In the genomic region with DNA sequence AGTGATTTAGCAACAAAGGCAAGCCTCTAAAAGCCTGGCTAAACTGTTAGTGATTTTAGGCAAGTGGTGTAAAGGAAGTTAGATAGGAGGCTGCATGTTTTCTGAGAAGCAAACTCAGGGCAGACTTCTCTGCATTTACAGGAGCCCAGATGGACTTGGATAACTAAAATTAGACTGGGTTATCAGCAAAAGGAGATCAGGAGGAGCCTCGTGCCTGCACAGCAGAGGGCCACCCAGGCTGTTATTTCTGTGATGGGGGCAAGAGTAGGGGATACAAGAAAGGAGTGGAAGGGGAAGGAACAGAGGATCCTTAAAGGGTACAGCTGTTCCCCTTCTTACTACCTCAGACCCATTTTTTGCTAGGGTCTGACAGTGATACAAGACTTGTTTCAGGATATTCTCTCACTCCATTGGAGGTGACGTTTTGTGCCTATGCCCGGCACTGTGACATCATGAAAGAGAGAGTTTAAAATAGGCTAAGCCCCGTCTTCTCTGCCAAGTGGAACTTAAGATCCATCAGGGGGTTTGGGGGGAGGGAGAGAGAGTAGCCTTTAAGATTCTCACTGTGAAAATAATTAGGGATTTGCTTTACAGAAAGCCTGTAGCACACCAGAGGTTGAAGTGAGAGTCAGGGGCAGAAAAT, we compare ENCODE assay signal across 15 cellular contexts. TPM values are rescaled to one million over a fixed set of nuclear protein-coding genes. Genes with fewer than 3 reads are reported as not detected.
DNase-seq lines count a peak whose midpoint lies in the region; ATAC-seq, FAIRE-seq and TF ChIP-seq lines count a peak whose summit lies in the region.
"Had no signal": no experiment of that assay in that cellular context is flagged by ENCODE, and none has a peak within 500 bp of the region (broad histone marks: within the 10 kb centered on the region; RNA-seq: fewer than 3 reads in every experiment).

No MANE protein-coding gene starts in this region.

- H3K4me3 ChIP-seq in SK-N-SH (ENCODE audit: low read depth in 2 of 2, low read length in 1 of 2) (no peak overlapping the region), esophagus muscularis mucosa (no peak overlapping the region), neural progenitor cell (peak overlapping the region; percentile 15), urinary bladder (ENCODE audit: low read depth, low read length) (no peak overlapping the region), small intestine (ENCODE audit: low read depth in 1 of 2, low read length in 2 of 2) (no peak overlapping the region)

- no peak overlapping the region for H3K9ac ChIP-seq in SK-N-SH
- H3K9ac ChIP-seq in neural progenitor cell, result no peak overlapping the region

- H3K9me3 Mint-ChIP-seq in neural progenitor cell, result no peaks in the 10 kb centered on the region
- H3K9me3 Mint-ChIP-seq: activated T-cell treated with anti-CD3 and anti-CD28 coated beads, Interleukin-2, amount 50 U/mL, for 4 hours; stimulated activated naive B cell treated with anti-CD40 and anti-IgM and Interleukin-4, amounts not matched to agents 10 μg/mL and 1 μg/mL and 100 μg/mL, for 72 hours had no signal

- TF ChIP-seq RAD21 in SK-N-SH (IDR thresholded peaks at IDR 0.05; ENCODE audit: low read length), result no peak

- peaks cover 88% of the 10 kb centered on the region for H3K4me1 Mint-ChIP-seq in neural progenitor cell

- peaks cover 3% of the 10 kb centered on the region for H3F3A ChIP-seq in SK-N-SH (replicated peaks; ENCODE audit: insufficient read depth)
- H3F3A ChIP-seq in neural progenitor cell (ENCODE audit: low read depth), result peaks cover 23% of the 10 kb centered on the region

- peaks cover 12% of the 10 kb centered on the region for H3K27me3 Mint-ChIP-seq in neural progenitor cell (ENCODE audit: insufficient read depth, low read depth)
- H3K27me3 Mint-ChIP-seq: stimulated activated naive B cell treated with anti-CD40 and anti-IgM and Interleukin-4, amounts not matched to agents 10 μg/mL and 1 μg/mL and 100 μg/mL, for 72 hours had no signal

- POLR2A ChIA-PET in SK-N-SH (lab: Yijun Ruan, JAX), result interaction anchor here (1.5 kb wide), 1 partner anchor 17 kb away, joined by 3 read pairs; no protein-coding TSS in a partner anchor

- H3K9me2 ChIP-seq in SK-N-SH, result no peaks in the 10 kb centered on the region

- no peaks in the 10 kb centered on the region for H3K27me3 ChIP-seq in SK-N-SH (ENCODE audit: insufficient read depth)
- H3K27me3 ChIP-seq in esophagus muscularis mucosa, result no peaks in the 10 kb centered on the region
- no peaks in the 10 kb centered on the region for H3K27me3 ChIP-seq in neural progenitor cell
- H3K27me3 ChIP-seq in small intestine (ENCODE audit: control insufficient read depth in 2 of 2, insufficient read depth in 2 of 2, low read length in 2 of 2), result no peaks in the 10 kb centered on the region
- H3K27me3 ChIP-seq: foreskin keratinocyte had no signal

- CTCF ChIA-PET in SK-N-SH (lab: Yijun Ruan, JAX), result interaction anchor here (0.9 to 2.3 kb wide), 3 partner anchors 10 to 18 kb away, joined by 3 to 6 read pairs (median 5); no protein-coding TSS in a partner anchor

- peaks cover 0 to 56% of the 10 kb centered on the region in 2 experiments; a peak in 2 of 4 replicates for H3K4me1 ChIP-seq in SK-N-SH (ENCODE audit: control insufficient read depth in 1 of 2, insufficient read depth in 2 of 2, low read depth in 1 of 2, low read length in 1 of 2)
- peaks cover 71 to 81% (median 75%) of the 10 kb centered on the region in 4 donors for H3K4me1 ChIP-seq in esophagus muscularis mucosa
- peaks cover 48% of the 10 kb centered on the region for H3K4me1 ChIP-seq in neural progenitor cell
- no peaks in the 10 kb centered on the region for H3K4me1 ChIP-seq in urinary bladder (ENCODE audit: insufficient read depth)
- H3K4me1 ChIP-seq in small intestine (ENCODE audit: control insufficient read depth in 2 of 2, insufficient read depth in 1 of 2, low read depth in 1 of 2, low read length in 1 of 2), result peaks cover 5 to 12% of the 10 kb centered on the region in 2 donors
- H3K4me1 ChIP-seq: foreskin keratinocyte had no signal

- H3K36me3 ChIP-seq in SK-N-SH (replicated peaks in 1 of 2; ENCODE audit: control insufficient read depth in 1 of 2, insufficient read depth in 2 of 2, low read length in 1 of 2) (no peaks in the 10 kb centered on the region), esophagus muscularis mucosa (peaks cover 0 to 12% (median 0%) of the 10 kb centered on the region in 4 donors), neural progenitor cell (no peaks in the 10 kb centered on the region), urinary bladder (ENCODE audit: insufficient read depth) (no peaks in the 10 kb centered on the region), small intestine (ENCODE audit: control insufficient read depth in 2 of 2, insufficient read depth in 2 of 2, low read length in 2 of 2) (no peaks in the 10 kb centered on the region)

- H3K27ac ChIP-seq in SK-N-SH (ENCODE audit: low read depth in 2 of 2, low read length in 1 of 2) (peak overlapping the region in 1 of 2 experiments; percentile 98; a peak in 2 of 4 replicates), esophagus muscularis mucosa (replicated peaks in 1 of 4) (peak overlapping the region; percentile 79 to 88 (median 82)), neural progenitor cell (peak overlapping the region; percentile 44), urinary bladder (ENCODE audit: low read depth) (peak overlapping the region; percentile 35), small intestine (ENCODE audit: low read depth in 1 of 2, low read length in 1 of 2) (peak overlapping the region in 1 of 2 donors; percentile 34)
- H3K27ac ChIP-seq: foreskin keratinocyte had no signal

- H3K4me2 ChIP-seq in SK-N-SH (no peak overlapping the region), neural progenitor cell (peak overlapping the region; percentile 69)

- TF ChIP-seq POLR2A in esophagus muscularis mucosa (IDR thresholded peaks at IDR 0.05; ENCODE audit: low read depth), result no peak

- intact Hi-C loops in esophagus muscularis mucosa (cut with DNase I), result no loop called here

- H3K27ac Mint-ChIP-seq in neural progenitor cell, result peak overlapping the region; percentile 97
- H3K27ac Mint-ChIP-seq: stimulated activated naive B cell treated with anti-CD40 and anti-IgM and Interleukin-4, amounts not matched to agents 10 μg/mL and 1 μg/mL and 100 μg/mL, for 72 hours had no signal

- H3K36me3 Mint-ChIP-seq in neural progenitor cell, result no peaks in the 10 kb centered on the region
- H3K36me3 Mint-ChIP-seq: stimulated activated naive B cell treated with anti-CD40 and anti-IgM and Interleukin-4, amounts not matched to agents 10 μg/mL and 1 μg/mL and 100 μg/mL, for 72 hours had no signal

- TF ChIP-seq CTCF in SK-N-SH (IDR thresholded peaks at IDR 0.05) (no peak), esophagus muscularis mucosa (IDR thresholded peaks at IDR 0.05) (no peak), neural progenitor cell (IDR thresholded peaks at IDR 0.05) (no peak)

- H3K79me2 ChIP-seq in SK-N-SH (ENCODE audit: insufficient read depth) (no peaks in the 10 kb centered on the region), neural progenitor cell (ENCODE audit: low read depth) (no peaks in the 10 kb centered on the region)

- H4K20me1 ChIP-seq in SK-N-SH (ENCODE audit: insufficient read depth) (no peaks in the 10 kb centered on the region), neural progenitor cell (ENCODE audit: low read depth) (no peaks in the 10 kb centered on the region)

- FAIRE-seq in small intestine (lab: Jason Lieb, UNC), result no peak
- FAIRE-seq: A204.1 had no signal

- WGBS in SK-N-SH (ENCODE audit: low lambda C conversion rate), result 64% methylated on average over 4 of the region's 4 CpGs
- 40% methylated on average over 4 of the region's 4 CpGs for WGBS in esophagus muscularis mucosa
- 24% methylated on average over 4 of the region's 4 CpGs for WGBS in urinary bladder
- 54 to 62% (median 59%) methylated on average over 4 of the region's 4 CpGs for WGBS in small intestine, 3 donors

- H3K4me3 Mint-ChIP-seq in neural progenitor cell, result peak overlapping the region; percentile 78
- H3K4me3 Mint-ChIP-seq: activated T-cell treated with anti-CD3 and anti-CD28 coated beads, Interleukin-2, amount 50 U/mL, for 4 hours; stimulated activated naive B cell treated with anti-CD40 and anti-IgM and Interleukin-4, amounts not matched to agents 10 μg/mL and 1 μg/mL and 100 μg/mL, for 72 hours had no signal

- TF ChIP-seq EP300 in SK-N-SH (IDR thresholded peaks at IDR 0.05; ENCODE audit: borderline replicate concordance in 1 of 2, low read depth in 1 of 2, low read length in 1 of 2) (no peak), esophagus muscularis mucosa (IDR thresholded peaks at IDR 0.05) (no peak)

- peak; percentile 2; the same call in 2 of the 3 replicates for ATAC-seq in SK-N-SH treated with all-trans-retinoic acid at 6 μM for 48 hours
- no peak for ATAC-seq in GM18867 (IDR thresholded peaks at IDR 0.05; ENCODE audit: unreplicated experiment)
- ATAC-seq: activated T-cell treated with anti-CD3 and anti-CD28 coated beads, Interleukin-2, amount 50 U/mL, for 4 hours; PC-3; stimulated activated naive B cell treated with anti-CD40 and anti-IgM and Interleukin-4, amounts not matched to agents 10 μg/mL and 1 μg/mL and 100 μg/mL, for 72 hours had no signal

- H3K9me3 ChIP-seq in SK-N-SH, result no peaks in the 10 kb centered on the region
- no peaks in the 10 kb centered on the region for H3K9me3 ChIP-seq in esophagus muscularis mucosa
- H3K9me3 ChIP-seq in neural progenitor cell (ENCODE audit: low read depth), result no peaks in the 10 kb centered on the region
- H3K9me3 ChIP-seq in small intestine (ENCODE audit: control insufficient read depth, low read depth), result no peaks in the 10 kb centered on the region

- DNase-seq in SK-N-SH, result no peak
- DNase-seq in esophagus muscularis mucosa (ENCODE audit: extremely low spot score), result no peak
- peak; percentile 36 for DNase-seq in neural progenitor cell (ENCODE audit: low spot score)
- no peak for DNase-seq in NK-92 (lab: John Stamatoyannopoulos, UW; ENCODE audit: unreplicated experiment)
- DNase-seq in small intestine, result no peak
- DNase-seq: activated T-cell treated with anti-CD3 and anti-CD28 coated beads, Interleukin-2, amount 50 U/mL, for 4 hours; foreskin keratinocyte; NCI-H1417 treated with DMSO at 0.1 percent for 48 hours; PC-3; stimulated activated CD4-positive, alpha-beta T cell treated with anti-CD3 and anti-CD28 coated beads, Interleukin-15, amount 100 ng/mL, for 24 hours; stimulated activated naive B cell treated with anti-CD40 and anti-IgM and Interleukin-4, amounts not matched to agents 10 μg/mL and 1 μg/mL and 100 μg/mL, for 72 hours had no signal

- H2AFZ ChIP-seq in SK-N-SH (ENCODE audit: low read depth) (no peak overlapping the region), neural progenitor cell (replicated peaks) (peak overlapping the region; percentile 82)

TF ChIP-seq in SK-N-SH treated with all-trans-retinoic acid at 6 μM for 48 hours, 23 proteins besides CTCF, POLR2A, EP300 and RAD21 (continues in another document):
- no peak for TF ChIP-seq PPARA (CRISPR knock-in tag; IDR thresholded peaks at IDR 0.05; ENCODE audit: borderline replicate concordance)

RNA-seq across cellular contexts. Expression of gene PDCD4, which starts 49.5 kb away (rescaled TPM):
- polyA plus RNA-seq in SK-N-SH (2012; rRNA removed), result 23.3 and 31.1 TPM in 2 replicates
- polyA plus RNA-seq in SK-N-SH (2012; cell fraction: cytosol; rRNA removed), result 33.5 and 54.6 TPM in 2 replicates
- 6.9 and 18.3 TPM in 2 replicates for polyA plus RNA-seq in SK-N-SH (2012; cell fraction: nucleus; rRNA removed)
- 10 to 100 TPM; 65.6 to 97.7 (median 78.3) TPM for total RNA-seq in esophagus muscularis mucosa
- 57.7 and 106 TPM in 2 replicates for total RNA-seq in neural progenitor cell (ENCODE audit: low replicate concordance)
- total RNA-seq in urinary bladder, result 148 TPM
- 81.0 TPM for polyA plus RNA-seq in urinary bladder
- 100 to 1,000 TPM; 111 to 309 (median 124) TPM for polyA plus RNA-seq in small intestine
